24 cellular contexts compared by ENCODE assay signal in the genomic region with DNA sequence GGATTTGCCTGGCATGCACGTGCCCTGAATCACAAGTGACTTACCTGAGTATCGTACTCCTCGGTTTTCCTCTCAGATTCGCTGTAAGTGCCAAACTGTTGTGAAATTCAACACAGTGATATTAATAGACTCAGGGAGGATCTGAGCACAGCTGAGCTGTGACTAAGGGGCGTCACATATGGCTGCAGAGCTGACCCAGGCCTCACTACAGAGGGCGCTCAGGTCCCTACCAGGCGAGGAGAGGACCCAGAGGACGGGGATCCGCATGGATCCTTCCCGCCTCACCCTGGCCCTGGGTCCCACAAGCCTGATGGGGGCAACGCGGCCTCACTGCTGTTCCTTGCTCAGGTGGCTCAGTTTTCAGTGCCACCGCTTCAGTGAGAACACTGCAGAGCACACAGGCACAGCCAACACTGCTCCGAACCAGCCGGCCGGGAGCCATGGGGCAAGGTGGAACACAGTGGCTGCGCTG. TPM values are rescaled to one million over a fixed set of nuclear protein-coding genes. Genes with fewer than 3 reads are reported as not detected.
A peak's percentile ranks its signal among the peaks of the same experiment; 100 is the strongest.
DNase-seq lines count a peak whose midpoint lies in the region; ATAC-seq and TF ChIP-seq lines count a peak whose summit lies in the region.
"Had no signal": no experiment of that assay in that cellular context is flagged by ENCODE, and none has a peak within 500 bp of the region (broad histone marks: within the 10 kb centered on the region; RNA-seq: fewer than 3 reads in every experiment).

No MANE protein-coding gene starts in this region.

- H3K27ac ChIP-seq in RWPE2 (ENCODE audit: poor library complexity, severe bottlenecking) = peak overlapping the region; percentile 100
- H3K27ac ChIP-seq in left lung = no peak overlapping the region
- no peak overlapping the region for H3K27ac ChIP-seq in testis
- H3K27ac ChIP-seq: body of pancreas, HL-60, KMS-11, tibial artery had no signal

- ATAC-seq in RWPE2 (ENCODE audit: low read depth) (0 out of 3 replicates have a peak, but pooled peaks have one; percentile 15), left lung (peak; percentile 39), HG02610 (IDR thresholded peaks at IDR 0.05; ENCODE audit: unreplicated experiment) (no peak)
- ATAC-seq: body of pancreas had no signal

- H3K9me3 ChIP-seq in RWPE2 (ENCODE audit: severe bottlenecking) = no peaks in the 10 kb centered on the region
- no peaks in the 10 kb centered on the region for H3K9me3 ChIP-seq in left lung
- no peaks in the 10 kb centered on the region for H3K9me3 ChIP-seq in testis
- H3K9me3 ChIP-seq: body of pancreas, tibial artery had no signal

- WGBS in testis, 2 donors = 94% methylated on average over 17 of the region's 17 CpGs

- H3K4me1 Mint-ChIP-seq in activated T-cell treated with anti-CD3 and anti-CD28 coated beads, Interleukin-2, amount 50 U/mL, for 24 hours (ENCODE audit: low read depth) = peaks cover 12% of the 10 kb centered on the region
- H3K4me1 Mint-ChIP-seq: activated B cell treated with CpG ODN at 0.5 μM for 24 hours had no signal

- intact Hi-C loops in left lung (cut with DNase I) = no loop called here
- intact Hi-C loops in testis (cut with DNase I; ENCODE audit: low total_unique reads) = no loop called here

- no peaks in the 10 kb centered on the region for H3K9me3 Mint-ChIP-seq in activated T-cell treated with anti-CD3 and anti-CD28 coated beads, Interleukin-2, amount 50 U/mL, for 24 hours
- H3K9me3 Mint-ChIP-seq: activated B cell treated with CpG ODN at 0.5 μM for 24 hours; CD4-positive, alpha-beta memory T cell; T-helper 1 cell treated with Interleukin-12 subunit alpha and Interleukin-12 subunit beta and Interleukin-4 antibody, amounts not matched to agents 30 μg/mL and 1 μg/mL, for 36 hours had no signal

- H3K36me3 ChIP-seq in RWPE2 (ENCODE audit: low read depth) (peaks cover 64% of the 10 kb centered on the region), left lung (peaks cover 0 to 70% of the 10 kb centered on the region in 2 donors), testis (ENCODE audit: low read depth, missing control alignments) (no peaks in the 10 kb centered on the region)

- H3K4me3 Mint-ChIP-seq in activated T-cell treated with anti-CD3 and anti-CD28 coated beads, Interleukin-2, amount 50 U/mL, for 24 hours = no peak overlapping the region
- H3K4me3 Mint-ChIP-seq: activated B cell treated with CpG ODN at 0.5 μM for 24 hours; CD4-positive, alpha-beta memory T cell; T-helper 1 cell treated with Interleukin-12 subunit alpha and Interleukin-12 subunit beta and Interleukin-4 antibody, amounts not matched to agents 30 μg/mL and 1 μg/mL, for 36 hours had no signal

- H3K4me3 ChIP-seq in RWPE2 (ENCODE audit: severe bottlenecking) = no peak overlapping the region
- no peak overlapping the region for H3K4me3 ChIP-seq in left lung
- no peak overlapping the region for H3K4me3 ChIP-seq in testis
- H3K4me3 ChIP-seq: body of pancreas, tibial artery had no signal

- H3K27me3 ChIP-seq in RWPE2 (ENCODE audit: insufficient read depth, poor library complexity, severe bottlenecking) (no peaks in the 10 kb centered on the region), left lung (no peaks in the 10 kb centered on the region), testis (no peaks in the 10 kb centered on the region)
- H3K27me3 ChIP-seq: body of pancreas, tibial artery had no signal

- H3K4me1 ChIP-seq in RWPE2 (ENCODE audit: insufficient read depth, poor library complexity, severe bottlenecking) (peaks cover 26% of the 10 kb centered on the region), left lung (no peaks in the 10 kb centered on the region), testis (peaks cover 9% of the 10 kb centered on the region)
- H3K4me1 ChIP-seq: body of pancreas had no signal

- peak; percentile 18 for DNase-seq in activated T-cell treated with anti-CD3 and anti-CD28 coated beads, Interleukin-2, amount 50 U/mL, for 24 hours
- no peak for DNase-seq in activated T-cell treated with anti-CD3 and anti-CD28 coated beads, Interleukin-2, amount 50 U/mL, for 1 hour
- DNase-seq in RWPE2 (ENCODE audit: low spot score) (peak; percentile 63), left lung (peak; percentile 28 to 63), testis (peak; percentile 12), EL (no peak), NCI-H82 treated with DMSO at 0.1 percent for 48 hours (lab: John Stamatoyannopoulos, UW; ENCODE audit: unreplicated experiment) (no peak)
- DNase-seq: activated naive CD4-positive, alpha-beta T cell; cortex of kidney; NCI-H1417; NCI-H226; SHP77; small intestine had no signal

- TF ChIP-seq CTCF in RWPE2 (IDR thresholded peaks at IDR 0.05; ENCODE audit: poor library complexity, severe bottlenecking) (no peak), left lung (IDR thresholded peaks at IDR 0.05) (no peak), testis (IDR thresholded peaks at IDR 0.05) (no peak)

- no peak overlapping the region for H3K27ac Mint-ChIP-seq in activated T-cell treated with anti-CD3 and anti-CD28 coated beads, Interleukin-2, amount 50 U/mL, for 24 hours
- H3K27ac Mint-ChIP-seq: activated B cell treated with CpG ODN at 0.5 μM for 24 hours; CD4-positive, alpha-beta memory T cell; T-helper 1 cell treated with Interleukin-12 subunit alpha and Interleukin-12 subunit beta and Interleukin-4 antibody, amounts not matched to agents 30 μg/mL and 1 μg/mL, for 36 hours had no signal

- H3K36me3 Mint-ChIP-seq in activated T-cell treated with anti-CD3 and anti-CD28 coated beads, Interleukin-2, amount 50 U/mL, for 24 hours (ENCODE audit: low read depth) = peaks cover 78% of the 10 kb centered on the region

- TF ChIP-seq POLR2A in testis (IDR thresholded peaks at IDR 0.05) = no peak

- no peaks in the 10 kb centered on the region for H3K27me3 Mint-ChIP-seq in activated T-cell treated with anti-CD3 and anti-CD28 coated beads, Interleukin-2, amount 50 U/mL, for 24 hours
- H3K27me3 Mint-ChIP-seq: activated B cell treated with CpG ODN at 0.5 μM for 24 hours; CD4-positive, alpha-beta memory T cell had no signal

RNA-seq across cellular contexts. Expression of a gene that starts 20.1 kb away (rescaled TPM):
- 100 to 1,000 TPM; 169 to 171 TPM for total RNA-seq in left lung
- total RNA-seq in testis = 100 to 1,000 TPM; 150 to 170 TPM
- 148 TPM for polyA plus RNA-seq in testis (ENCODE audit: insufficient read depth, low read depth, low replicate concordance)

RNA-seq across cellular contexts. Expression of a gene that starts 29.9 kb away (rescaled TPM):
- total RNA-seq in left lung = under 1 TPM; 0.09 to 0.13 TPM
- 1 to 10 TPM; 4.4 to 5.5 TPM for total RNA-seq in testis
- polyA plus RNA-seq in testis (ENCODE audit: insufficient read depth, low read depth, low replicate concordance) = 2.1 TPM
- total RNA-seq: body of pancreas; CD4-positive, alpha-beta memory T cell; epithelial cell of proximal tubule; glomerular endothelial cell; osteocyte had no signal

Comparison
In these comparisons a context has a peak if more than half of its experiments do, and no peak if none do; other contexts are left out.
1. DNase-seq: peak in activated T-cell treated with anti-CD3 and anti-CD28 coated beads, Interleukin-2, amount 50 U/mL, for 24 hours (single experiment), RWPE2 (single experiment), left lung (2 of 2) and testis (single experiment); none in activated T-cell treated with anti-CD3 and anti-CD28 coated beads, Interleukin-2, amount 50 U/mL, for 1 hour (single experiment), EL (single experiment) and NCI-H82 treated with DMSO at 0.1 percent for 48 hours (single experiment).
2. RNA of a gene that starts 29.9 kb away (total RNA-seq): 4.4 to 5.5 TPM in testis; 0.09 to 0.13 TPM in left lung; every median in the first group is over 4 times any median in the second.